Comparison of ENCODE assay signal across 8 cellular contexts in the genomic region with DNA sequence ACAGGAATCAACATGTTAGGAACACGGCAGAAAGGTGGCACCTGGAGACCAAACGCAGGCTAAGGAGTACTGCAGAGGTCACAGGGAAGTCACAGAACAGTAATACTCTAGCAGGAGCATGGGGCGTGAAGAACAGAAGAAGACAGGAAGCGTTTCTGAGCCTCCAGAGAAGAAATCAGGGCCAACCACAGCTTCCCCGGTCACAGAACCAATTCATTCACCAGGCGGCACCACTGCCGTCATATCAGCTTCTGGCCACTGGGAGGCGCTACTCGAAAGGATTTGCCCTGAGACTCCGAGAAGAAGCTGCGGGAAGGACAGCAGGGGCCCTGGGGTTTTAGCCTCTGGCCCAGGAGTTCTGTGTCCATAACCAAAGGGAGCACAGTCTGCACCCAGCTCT.
DNase-seq lines count a peak whose midpoint lies in the region; ATAC-seq and TF ChIP-seq lines count a peak whose summit lies in the region.

No MANE protein-coding gene starts in this region.

- H3K9ac ChIP-seq in PC-3 (ENCODE audit: low read length): no peak overlapping the region

- H3K79me2 ChIP-seq in PC-3 (ENCODE audit: low read length): no peaks in the 10 kb centered on the region

- no peak overlapping the region for H3K27ac Mint-ChIP-seq in Caco-2 (ENCODE audit: unreplicated experiment)

- no peaks in the 10 kb centered on the region for H4K20me1 ChIP-seq in PC-3 (ENCODE audit: low read length)

- H3F3A ChIP-seq in PC-3 (ENCODE audit: low read length, unreplicated experiment): no peaks in the 10 kb centered on the region

- CTCF ChIA-PET in Caco-2 (lab: Charles Lee): interaction anchor here (0.6 to 1.0 kb wide), 3 partner anchors 56 to 310 kb away, joined by 3 read pairs; no protein-coding TSS in a partner anchor
- CTCF ChIA-PET in PC-3 (lab: Charles Lee): interaction anchor here (0.7 kb wide), 1 partner anchor 312 kb away, joined by 4 read pairs; no protein-coding TSS in a partner anchor

- no peak for ATAC-seq in PC-3
- no peak for ATAC-seq in left ventricle myocardium superior
- no peak for ATAC-seq in GM19463 (IDR thresholded peaks at IDR 0.05; ENCODE audit: unreplicated experiment)
- ATAC-seq in HG02571 (IDR thresholded peaks at IDR 0.05; ENCODE audit: unreplicated experiment): no peak

- H3K9me3 ChIP-seq in Caco-2 (no peaks in the 10 kb centered on the region), PC-3 (ENCODE audit: low read length) (no peaks in the 10 kb centered on the region), spleen (no peaks in the 10 kb centered on the region)

- H3K4me1 Mint-ChIP-seq in Caco-2 (ENCODE audit: low read depth, unreplicated experiment): no peaks in the 10 kb centered on the region

- WGBS in spleen, 5 donors: 6 to 11% (median 9%) methylated on average over 11 of the region's 11 CpGs

- H3K9me2 ChIP-seq in PC-3 (replicated peaks; ENCODE audit: low read length): no peaks in the 10 kb centered on the region

- H3K27ac ChIP-seq in PC-3 (ENCODE audit: low read length) (no peak overlapping the region), spleen (no peak overlapping the region)

- H3K36me3 ChIP-seq in Caco-2 (ENCODE audit: control insufficient read depth, insufficient read depth, low read length): no peaks in the 10 kb centered on the region
- no peaks in the 10 kb centered on the region for H3K36me3 ChIP-seq in PC-3 (ENCODE audit: low read depth, low read length)
- H3K36me3 ChIP-seq in spleen: no peaks in the 10 kb centered on the region

- H3K4me1 ChIP-seq in Caco-2 (no peaks in the 10 kb centered on the region), PC-3 (ENCODE audit: insufficient read depth, low read length) (no peaks in the 10 kb centered on the region), spleen (peaks cover 0 to 11% (median 3%) of the 10 kb centered on the region in 6 donors)

- no peak overlapping the region for H3K4me3 ChIP-seq in Caco-2 (ENCODE audit: low read depth, low read length)
- no peak overlapping the region for H3K4me3 ChIP-seq in PC-3 (ENCODE audit: low read length)
- H3K4me3 ChIP-seq in spleen: no peak overlapping the region

- H2AFZ ChIP-seq in PC-3 (ENCODE audit: low read length): no peak overlapping the region

- H3K4me3 Mint-ChIP-seq in Caco-2 (ENCODE audit: unreplicated experiment): no peak overlapping the region

- peak; percentile 52 to 63 for DNase-seq in Caco-2
- DNase-seq in HT1080 (ENCODE audit: low read depth): peak; percentile 50
- DNase-seq in PC-3: peak; percentile 57
- DNase-seq in activated T-helper 9 cell treated with anti-CD3 and anti-CD28 coated beads, Interleukin-2, amount 50 U/mL, for 16 hours (ENCODE audit: low read depth): peak; percentile 27
- peak; percentile 65 for DNase-seq in left ventricle myocardium superior
- no peak for DNase-seq in spleen

- H3K36me3 Mint-ChIP-seq in Caco-2 (ENCODE audit: insufficient read depth, unreplicated experiment): no peaks in the 10 kb centered on the region

- TF ChIP-seq POLR2A in spleen (IDR thresholded peaks at IDR 0.05): no peak

- H3K27me3 ChIP-seq in Caco-2 (replicated peaks; ENCODE audit: control insufficient read depth, insufficient read depth, low read length) (no peaks in the 10 kb centered on the region), PC-3 (ENCODE audit: low read length) (no peaks in the 10 kb centered on the region), spleen (replicated peaks in 1 of 7) (peaks cover 0 to 5% (median 0%) of the 10 kb centered on the region in 7 donors)

- intact Hi-C loops in Caco-2 (cut with micrococcal nuclease; ENCODE audit: unreplicated experiment) (no loop called here), PC-3 (cut with micrococcal nuclease) (loop anchor here (10.0 kb wide), 1 partner anchor 311 kb away; no protein-coding TSS in a partner anchor), left ventricle myocardium superior (cut with micrococcal nuclease) (no loop called here), spleen (cut with DNase I; ENCODE audit: low total_unique reads) (no loop called here)

- no peaks in the 10 kb centered on the region for H3K9me3 Mint-ChIP-seq in Caco-2 (ENCODE audit: unreplicated experiment)

- BruUV-seq in Caco-2 (replicated peaks; lab: Mats Ljungman, UMichigan): no TSS peak
- no TSS peak for BruUV-seq in PC-3 (replicated peaks; lab: Mats Ljungman, UMichigan)

- POLR2A ChIA-PET in Caco-2 (lab: Charles Lee) (no interaction called here), PC-3 (lab: Charles Lee; ENCODE audit: unreplicated experiment) (no interaction called here)

- no peaks in the 10 kb centered on the region for H3K27me3 Mint-ChIP-seq in Caco-2 (ENCODE audit: insufficient read depth, unreplicated experiment)

- TF ChIP-seq CTCF in Caco-2 (IDR thresholded peaks at IDR 0.05; ENCODE audit: insufficient read depth in 1 of 2, low read depth in 1 of 2, low read length in 1 of 2, severe bottlenecking in 1 of 2, unreplicated experiment in 1 of 2) (peak; percentile 32 to 47), PC-3 (conservative IDR thresholded peaks at IDR 0.05; ENCODE audit: low read depth, low read length) (peak; percentile 54), spleen (IDR thresholded peaks at IDR 0.05 in 8 of 11, conservative IDR thresholded peaks at IDR 0.05 in 3 of 11) (peak; percentile 27 to 83 (median 59))

- H3K4me2 ChIP-seq in PC-3 (ENCODE audit: low read length): no peak overlapping the region
